In the genomic region with DNA sequence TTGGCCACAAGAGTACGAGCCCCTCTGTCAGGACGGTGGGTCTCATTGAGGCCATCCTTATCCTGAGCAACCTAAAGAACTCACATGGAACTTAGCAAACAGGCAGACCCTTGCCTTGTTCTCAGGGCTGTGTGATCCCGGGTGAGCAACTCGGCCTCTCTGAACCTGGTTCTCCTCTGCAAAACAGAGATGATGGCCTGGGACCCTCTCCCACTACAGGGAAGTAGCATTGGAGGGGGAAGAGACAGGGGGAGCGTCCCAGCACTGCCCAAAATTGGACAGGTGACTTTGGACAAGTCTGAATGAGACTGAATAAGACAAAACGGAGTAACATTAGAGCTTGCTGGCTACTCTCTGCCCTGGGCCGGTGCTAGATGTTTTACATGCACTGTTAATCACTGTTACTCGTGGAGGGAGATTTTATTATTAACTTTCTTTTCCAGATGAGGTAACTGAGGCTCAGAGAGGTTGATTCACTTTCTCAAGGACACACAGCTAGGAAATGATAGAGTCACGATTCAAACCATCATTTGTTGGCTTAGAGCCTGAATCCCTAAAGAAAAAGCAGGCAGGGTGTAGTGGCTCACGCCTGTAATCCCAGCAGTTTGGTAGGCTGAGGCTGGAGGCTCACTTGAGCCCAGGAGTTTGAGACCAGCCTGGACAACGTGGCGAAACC, we compare ENCODE assay signal across 8 cellular contexts.
DNase-seq lines count a peak whose midpoint lies in the region; ATAC-seq and TF ChIP-seq lines count a peak whose summit lies in the region.

No MANE protein-coding gene starts in this region.

- intact Hi-C loops in left cardiac atrium (cut with DNase I) (loop anchor here in 1 of 2 donors (10.0 kb wide), 1 partner anchor 310 kb away; the partner anchor contains the start of gene IER5L), vagina (cut with DNase I) (loop anchor here (5.0 kb wide), 5 partner anchors 72 to 307 kb away; partner anchors contain the start of gene IER5L)

- H3K4me3 ChIP-seq in right atrium auricular region (peak overlapping the region in 1 of 2 donors; percentile 59), duodenal mucosa (ENCODE audit: low read depth in 1 of 2, low read length in 2 of 2) (no peak overlapping the region), vagina (peak overlapping the region in 1 of 2 donors; percentile 75)

- no peak for ATAC-seq in left cardiac atrium

- H3K27me3 Mint-ChIP-seq in nephron progenitor cell (ENCODE audit: low read depth, poor library complexity) = peaks cover 7% of the 10 kb centered on the region

- H3K9me3 ChIP-seq in right atrium auricular region (no peaks in the 10 kb centered on the region), duodenal mucosa (ENCODE audit: control insufficient read depth in 1 of 2, low read length in 2 of 2) (no peaks in the 10 kb centered on the region), vagina (no peaks in the 10 kb centered on the region)

- peak overlapping the region; percentile 99 for H3K27ac ChIP-seq in right atrium auricular region
- peak overlapping the region; percentile 97 for H3K27ac ChIP-seq in duodenal mucosa (ENCODE audit: low read depth, low read length)
- H3K27ac ChIP-seq in vagina = peak overlapping the region; percentile 99

- peak overlapping the region; percentile 55 for H3K4me3 Mint-ChIP-seq in nephron progenitor cell

- H3K27ac Mint-ChIP-seq in nephron progenitor cell = peak overlapping the region; percentile 70

- H3K27me3 ChIP-seq in right atrium auricular region = no peaks in the 10 kb centered on the region
- no peaks in the 10 kb centered on the region for H3K27me3 ChIP-seq in duodenal mucosa (ENCODE audit: control insufficient read depth in 1 of 2, insufficient read depth in 2 of 2, low read length in 2 of 2)
- no peaks in the 10 kb centered on the region for H3K27me3 ChIP-seq in vagina

- H3K9ac ChIP-seq in duodenal mucosa (ENCODE audit: low read depth in 1 of 2, low read length in 2 of 2) = peak overlapping the region; percentile 84 to 90

- TF ChIP-seq POLR2A in vagina (IDR thresholded peaks at IDR 0.05) = no peak

- H3K36me3 Mint-ChIP-seq in nephron progenitor cell (ENCODE audit: low read depth) = no peaks in the 10 kb centered on the region

- DNase-seq in right atrium auricular region (ENCODE audit: low spot score) (no peak), left cardiac atrium (no peak), nephron progenitor cell (no peak), vagina (ENCODE audit: extremely low spot score in 2 of 2) (no peak), NCI-H1105 treated with DMSO at 0.1 percent for 48 hours (lab: John Stamatoyannopoulos, UW) (no peak), SW 1271 (lab: John Stamatoyannopoulos, UW) (no peak), SKM-1 (lab: John Stamatoyannopoulos, UW; ENCODE audit: unreplicated experiment) (no peak)

- H3K36me3 ChIP-seq in right atrium auricular region (no peaks in the 10 kb centered on the region), duodenal mucosa (ENCODE audit: control insufficient read depth in 1 of 2, insufficient read depth in 2 of 2, low read length in 2 of 2) (no peaks in the 10 kb centered on the region), vagina (no peaks in the 10 kb centered on the region)

- H3K4me1 ChIP-seq in right atrium auricular region (peaks cover 0 to 90% of the 10 kb centered on the region in 2 donors), duodenal mucosa (ENCODE audit: control insufficient read depth in 1 of 2, insufficient read depth in 2 of 2, low read length in 2 of 2) (peaks cover 46% of the 10 kb centered on the region in 2 donors), vagina (peaks cover 89% of the 10 kb centered on the region)

- H3K4me1 Mint-ChIP-seq in nephron progenitor cell = peaks cover 83% of the 10 kb centered on the region

- TF ChIP-seq CTCF in right atrium auricular region (IDR thresholded peaks at IDR 0.05) (no peak), nephron progenitor cell (IDR thresholded peaks at IDR 0.05) (no peak), vagina (IDR thresholded peaks at IDR 0.05) (no peak)

- H3K9me3 Mint-ChIP-seq in nephron progenitor cell = no peaks in the 10 kb centered on the region
